In genomic region chr18:76908277-76908676, GRCh38 we compare ENCODE assay signal across 22 cellular contexts.
DNase-seq lines count a peak whose midpoint lies in the region; ATAC-seq and TF ChIP-seq lines count a peak whose summit lies in the region.
"Had no signal": no experiment of that assay in that cellular context is flagged by ENCODE, and none has a peak within 500 bp of the region (broad histone marks: within the 10 kb centered on the region; RNA-seq: fewer than 3 reads in every experiment).

No MANE protein-coding gene starts in this region.

- intact Hi-C loops in posterior cingulate gyrus (cut with DNase I) = no loop called here

- H3K27me3 Mint-ChIP-seq in activated CD8-positive, alpha-beta memory T cell treated with anti-CD3 and anti-CD28 coated beads, Interleukin-2, amount 10 ng/mL, durations not matched to agents 7 days and 5 days = no peaks in the 10 kb centered on the region
- no peaks in the 10 kb centered on the region for H3K27me3 Mint-ChIP-seq in stimulated activated naive CD8-positive, alpha-beta T cell treated with anti-CD3 and anti-CD28 coated beads, Interleukin-15, amount 100 ng/mL, for 72 hours
- no peaks in the 10 kb centered on the region for H3K27me3 Mint-ChIP-seq in progenitor cell of endocrine pancreas
- H3K27me3 Mint-ChIP-seq: CD4-positive, alpha-beta T cell; CD8-positive, alpha-beta memory T cell had no signal

- H3K36me3 Mint-ChIP-seq in activated CD8-positive, alpha-beta memory T cell treated with anti-CD3 and anti-CD28 coated beads, Interleukin-2, amount 10 ng/mL, durations not matched to agents 7 days and 5 days = peaks cover 13% of the 10 kb centered on the region
- peaks cover 16% of the 10 kb centered on the region for H3K36me3 Mint-ChIP-seq in progenitor cell of endocrine pancreas (ENCODE audit: insufficient read depth)

- peak; percentile 35 for DNase-seq in activated CD8-positive, alpha-beta memory T cell treated with anti-CD3 and anti-CD28 coated beads, Interleukin-2, amount 10 ng/mL, durations not matched to agents 7 days and 5 days
- no peak for DNase-seq in activated CD8-positive, alpha-beta memory T cell treated with anti-CD3 and anti-CD28 coated beads, Interleukin-2, amount 50 U/mL, for 48 hours
- no peak for DNase-seq in stimulated activated naive CD8-positive, alpha-beta T cell treated with anti-CD3 and anti-CD28 coated beads, Interleukin-15, amount 100 ng/mL, for 72 hours
- no peak for DNase-seq in stimulated activated naive CD8-positive, alpha-beta T cell treated with anti-CD3 and anti-CD28 coated beads, Interleukin-15, Interleukin-2, amounts not matched to agents 100 U/mL and 50 U/mL, for 24 hours
- DNase-seq in progenitor cell of endocrine pancreas (ENCODE audit: low spot score, unreplicated experiment) = no peak
- no peak for DNase-seq in posterior cingulate gyrus
- DNase-seq: 8988T; ACHN; AML-193; BE2C; CD4-positive, alpha-beta T cell; CD8-positive, alpha-beta memory T cell; DMS 273 treated with DMSO at 0.1 percent for 48 hours; DMS79; EL; GDM1; GM23248; H9 had no signal

- H3K4me3 Mint-ChIP-seq in activated CD8-positive, alpha-beta memory T cell treated with anti-CD3 and anti-CD28 coated beads, Interleukin-2, amount 10 ng/mL, durations not matched to agents 7 days and 5 days = no peak overlapping the region
- no peak overlapping the region for H3K4me3 Mint-ChIP-seq in stimulated activated naive CD8-positive, alpha-beta T cell treated with anti-CD3 and anti-CD28 coated beads, Interleukin-15, amount 100 ng/mL, for 72 hours
- H3K4me3 Mint-ChIP-seq in progenitor cell of endocrine pancreas (ENCODE audit: low read depth) = no peak overlapping the region
- H3K4me3 Mint-ChIP-seq: CD14-positive monocyte; CD4-positive, alpha-beta T cell; CD8-positive, alpha-beta memory T cell; H9 had no signal

- no peaks in the 10 kb centered on the region for H3K4me1 Mint-ChIP-seq in activated CD8-positive, alpha-beta memory T cell treated with anti-CD3 and anti-CD28 coated beads, Interleukin-2, amount 10 ng/mL, durations not matched to agents 7 days and 5 days
- H3K4me1 Mint-ChIP-seq in stimulated activated naive CD8-positive, alpha-beta T cell treated with anti-CD3 and anti-CD28 coated beads, Interleukin-15, amount 100 ng/mL, for 72 hours = no peaks in the 10 kb centered on the region
- peaks cover 3% of the 10 kb centered on the region for H3K4me1 Mint-ChIP-seq in progenitor cell of endocrine pancreas (ENCODE audit: low read depth)
- H3K4me1 Mint-ChIP-seq: CD14-positive monocyte; CD8-positive, alpha-beta memory T cell; H9 had no signal

- no peak for TF ChIP-seq CTCF in progenitor cell of endocrine pancreas (IDR thresholded peaks at IDR 0.05; ENCODE audit: unreplicated experiment)

- H3K27ac Mint-ChIP-seq in activated CD8-positive, alpha-beta memory T cell treated with anti-CD3 and anti-CD28 coated beads, Interleukin-2, amount 10 ng/mL, durations not matched to agents 7 days and 5 days = no peak overlapping the region
- H3K27ac Mint-ChIP-seq in stimulated activated naive CD8-positive, alpha-beta T cell treated with anti-CD3 and anti-CD28 coated beads, Interleukin-15, amount 100 ng/mL, for 72 hours = peak overlapping the region; percentile 13 to 44
- H3K27ac Mint-ChIP-seq in progenitor cell of endocrine pancreas = peak overlapping the region; percentile 60
- H3K27ac Mint-ChIP-seq: CD4-positive, alpha-beta T cell; CD8-positive, alpha-beta memory T cell had no signal

- CTCF ChIA-PET in activated CD8-positive, alpha-beta memory T cell treated with anti-CD3 and anti-CD28 coated beads, Interleukin-2, amount 10 ng/mL, durations not matched to agents 7 days and 5 days (lab: Charles Lee) = interaction anchor here (1.2 to 2.9 kb wide), 2 partner anchors 22 to 75 kb away, joined by 3 to 9 read pairs; no protein-coding TSS in a partner anchor

- ATAC-seq in activated CD8-positive, alpha-beta memory T cell treated with anti-CD3 and anti-CD28 coated beads, Interleukin-2, amount 10 ng/mL, durations not matched to agents 7 days and 5 days = no peak
- no peak for ATAC-seq in stimulated activated naive CD8-positive, alpha-beta T cell treated with anti-CD3 and anti-CD28 coated beads, Interleukin-15, amount 100 ng/mL, for 72 hours
- no peak for ATAC-seq in stimulated activated naive CD8-positive, alpha-beta T cell treated with anti-CD3 and anti-CD28 coated beads, Interleukin-15, Interleukin-2, amounts not matched to agents 100 U/mL and 50 U/mL, for 24 hours
- ATAC-seq: A549, GM12878, HCT116 had no signal

- H3K9me3 Mint-ChIP-seq in activated CD8-positive, alpha-beta memory T cell treated with anti-CD3 and anti-CD28 coated beads, Interleukin-2, amount 10 ng/mL, durations not matched to agents 7 days and 5 days (ENCODE audit: low read depth) = no peaks in the 10 kb centered on the region
- H3K9me3 Mint-ChIP-seq in stimulated activated naive CD8-positive, alpha-beta T cell treated with anti-CD3 and anti-CD28 coated beads, Interleukin-15, amount 100 ng/mL, for 72 hours = no peaks in the 10 kb centered on the region
- no peaks in the 10 kb centered on the region for H3K9me3 Mint-ChIP-seq in progenitor cell of endocrine pancreas (ENCODE audit: low read depth)
- H3K9me3 Mint-ChIP-seq: CD14-positive monocyte; CD4-positive, alpha-beta T cell; CD8-positive, alpha-beta memory T cell; H9 had no signal
